Comparison of ENCODE assay signal across 8 cellular contexts in genomic region chr1:15758537-15758936, GRCh38. TPM values are rescaled to one million over a fixed set of nuclear protein-coding genes. Genes with fewer than 3 reads are reported as not detected.
DNase-seq lines count a peak whose midpoint lies in the region; ATAC-seq, FAIRE-seq and TF ChIP-seq lines count a peak whose summit lies in the region.

TSS of gene FBLIM1 (plus strand) at chr1:15758795. CDS start at chr1:15764984, 6,189 bp downstream.

- H3K23ac ChIP-seq in neuronal stem cell (ENCODE audit: low read depth, low read length, poor library complexity), result peak within 1 kb of the TSS; percentile 85

- peak within 1 kb of the TSS; percentile 96 for H4K8ac ChIP-seq in neuronal stem cell (ENCODE audit: low read depth, low read length)

- H3K4ac ChIP-seq in neuronal stem cell (ENCODE audit: low read length), result peak within 1 kb of the TSS; percentile 76

- peak within 1 kb of the TSS; percentile 91 for H3K4me2 ChIP-seq in neuronal stem cell (ENCODE audit: insufficient read depth, low read length, poor library complexity, severe bottlenecking)

- ATAC-seq in SK-N-SH treated with all-trans-retinoic acid at 6 μM for 48 hours (peak; percentile 38), GM21390 (IDR thresholded peaks at IDR 0.05; ENCODE audit: unreplicated experiment) (no peak), HG03108 (IDR thresholded peaks at IDR 0.05; ENCODE audit: unreplicated experiment) (no peak), GM21528 (IDR thresholded peaks at IDR 0.05; ENCODE audit: low FRiP score, unreplicated experiment) (no peak)

- peak within 1 kb of the TSS; percentile 96 for H3K18ac ChIP-seq in neuronal stem cell (ENCODE audit: low read length)

- no peak for TF ChIP-seq CTCF in GM13977 (IDR thresholded peaks at IDR 0.05; ENCODE audit: extremely low read depth, insufficient read depth, missing control alignments)

- peak within 1 kb of the TSS; percentile 93 for H2AFZ ChIP-seq in neuronal stem cell (ENCODE audit: low read length)

- DNase-seq in GM13977 (ENCODE audit: low spot score) (peak; percentile 38), frontal cortex (ENCODE audit: low spot score in 2 of 2) (peak in 1 of 2 donors; percentile 20), neuronal stem cell (ENCODE audit: low spot score) (no peak), superior temporal gyrus (ENCODE audit: extremely low spot score) (no peak)

- H3K36me3 ChIP-seq in neuronal stem cell (replicated peaks in 1 of 2; ENCODE audit: control insufficient read depth in 2 of 2, insufficient read depth in 2 of 2, low read length in 2 of 2), result no peaks in the 10 kb centered on the region

- H3K27ac ChIP-seq in neuronal stem cell (replicated peaks; ENCODE audit: low read length), result no peak within 1 kb of the TSS

- H3K9ac ChIP-seq in neuronal stem cell (ENCODE audit: low read depth, low read length, poor library complexity), result peak within 1 kb of the TSS; percentile 84

- H3K9me3 ChIP-seq in neuronal stem cell (replicated peaks in 1 of 2; ENCODE audit: control insufficient read depth in 2 of 2, insufficient read depth in 1 of 2, low read depth in 1 of 2, low read length in 2 of 2), result no peaks in the 10 kb centered on the region

- H3K79me1 ChIP-seq in neuronal stem cell (ENCODE audit: low read depth, low read length), result peaks cover 6% of the 10 kb centered on the region

- no peak for FAIRE-seq in frontal cortex (lab: Jason Lieb, UNC)

- peak within 1 kb of the TSS; percentile 96 for H2BK15ac ChIP-seq in neuronal stem cell (ENCODE audit: low read length)

- peaks cover 0 to 21% (median 20%) of the 10 kb centered on the region in 3 experiments for H3K27me3 ChIP-seq in neuronal stem cell (ENCODE audit: control insufficient read depth in 3 of 3, insufficient read depth in 3 of 3, low read depth in 1 of 3, low read length in 3 of 3)

- H2BK5ac ChIP-seq in neuronal stem cell (ENCODE audit: low read length), result peak within 1 kb of the TSS; percentile 75

- peak within 1 kb of the TSS; percentile 66 to 91 for H3K4me3 ChIP-seq in neuronal stem cell (ENCODE audit: low read length in 2 of 2)

- peak within 1 kb of the TSS; percentile 99 for H3K14ac ChIP-seq in neuronal stem cell (ENCODE audit: low read length)

- H2BK120ac ChIP-seq in neuronal stem cell (ENCODE audit: low read depth, low read length), result peak within 1 kb of the TSS; percentile 87

- peak within 1 kb of the TSS; percentile 90 for H2BK12ac ChIP-seq in neuronal stem cell (ENCODE audit: low read length)

- H3K4me1 ChIP-seq in neuronal stem cell (ENCODE audit: control insufficient read depth in 2 of 2, insufficient read depth in 1 of 2, low read depth in 1 of 2, low read length in 2 of 2), result peaks cover 24 to 31% of the 10 kb centered on the region in 2 donors

- H2AK5ac ChIP-seq in neuronal stem cell (ENCODE audit: low read depth, low read length), result peak within 1 kb of the TSS; percentile 84

- no peak within 1 kb of the TSS for H4K91ac ChIP-seq in neuronal stem cell (ENCODE audit: low read depth, low read length, poor library complexity)

- no CpG with 5 or more reads among the region's 49 CpGs for WGBS in neuronal stem cell (ENCODE audit: extremely low coverage in 2 of 2, insufficient read length in 2 of 2, insufficient replicate concordance in 1 of 2), 2 donors

- in situ Hi-C loops in GM13977 (cut with MboI; ENCODE audit: low pct_unique_long_range_greater_than_20kb, low sequenced_read_pairs, unreplicated experiment), result no loop called here

TF ChIP-seq in SK-N-SH treated with all-trans-retinoic acid at 6 μM for 48 hours, 23 proteins besides CTCF, POLR2A, EP300 and RAD21:
- TF ChIP-seq ZFP3 (CRISPR knock-in tag; IDR thresholded peaks at IDR 0.05) (no peak), ZFP30 (CRISPR knock-in tag; IDR thresholded peaks at IDR 0.05) (no peak), RARB (CRISPR knock-in tag; IDR thresholded peaks at IDR 0.05) (no peak), OSR1 (CRISPR knock-in tag; IDR thresholded peaks at IDR 0.05) (no peak)
TF ChIP-seq in SK-N-SH treated with all-trans-retinoic acid at 6 μM for 48 hours: peak in this region for 0.

RNA-seq across cellular contexts. Expression of gene FBLIM1, which starts in this region (rescaled TPM):
- 14.3 TPM for total RNA-seq in frontal cortex
- polyA plus RNA-seq in neuronal stem cell (2013, experiment 1 of 2), result 11.5 TPM
- polyA plus RNA-seq in neuronal stem cell (2013, experiment 2 of 2), result 11.4 TPM
